In genomic region chr10:21496285-21497176, GRCh38 we compare ENCODE assay signal across 1 cellular context.
TF ChIP-seq lines count a peak whose summit lies in the region.

No MANE protein-coding gene starts in this region.

TF ChIP-seq in HepG2, 621 proteins besides CTCF, POLR2A, EP300 and RAD21 (continued from another document and continues in another):
- TF ChIP-seq ZBTB40 (IDR thresholded peaks at IDR 0.05) (no peak), ZBTB40 (CRISPR knock-in tag; IDR thresholded peaks at IDR 0.05) (peak; percentile 37; the same call in 1 of the 2 replicates), POLR2AphosphoS5 (IDR thresholded peaks at IDR 0.05; ENCODE audit: low read depth, low read length) (peak; percentile 23), NFRKB (IDR thresholded peaks at IDR 0.05) (no peak), GMEB1 (CRISPR knock-in tag; IDR thresholded peaks at IDR 0.05; ENCODE audit: borderline replicate concordance) (peak; percentile 68), ZNF678 (CRISPR knock-in tag; IDR thresholded peaks at IDR 0.05) (peak; percentile 56; the same call in 1 of the 2 replicates), TOE1 (CRISPR knock-in tag; IDR thresholded peaks at IDR 0.05) (no peak), MXD1 (CRISPR knock-in tag; IDR thresholded peaks at IDR 0.05) (0 out of 2 replicates have a peak, but pooled peaks have one; percentile 43), PREB (CRISPR knock-in tag; IDR thresholded peaks at IDR 0.05) (no peak; the same call in 1 of the 2 replicates), HNF4A (CRISPR knock-in tag; IDR thresholded peaks at IDR 0.05) (no peak; the same call in 1 of the 2 replicates), NR2F6 (IDR thresholded peaks at IDR 0.05) (no peak), NR2F6 (CRISPR knock-in tag; IDR thresholded peaks at IDR 0.05) (no peak), ZMAT5 (CRISPR knock-in tag; IDR thresholded peaks at IDR 0.05; ENCODE audit: borderline replicate concordance, low read depth) (no peak), HMG20B (CRISPR knock-in tag; conservative IDR thresholded peaks at IDR 0.05) (no peak), TP53 (CRISPR knock-in tag; conservative IDR thresholded peaks at IDR 0.05) (no peak), ZNF784 (CRISPR knock-in tag; IDR thresholded peaks at IDR 0.05; ENCODE audit: borderline replicate concordance) (no peak; the same call in 1 of the 2 replicates), KLF15 (CRISPR knock-in tag; IDR thresholded peaks at IDR 0.05; ENCODE audit: borderline replicate concordance) (peak; percentile 25; the same call in 1 of the 2 replicates), CSRNP2 (CRISPR knock-in tag; conservative IDR thresholded peaks at IDR 0.05; ENCODE audit: low read depth) (no peak; the same call in 1 of the 2 replicates), ZNF275 (CRISPR knock-in tag; IDR thresholded peaks at IDR 0.05; ENCODE audit: borderline replicate concordance) (0 out of 2 replicates have a peak, but pooled peaks have one; percentile 30), ETS1 (CRISPR knock-in tag; IDR thresholded peaks at IDR 0.05) (0 out of 2 replicates have a peak, but pooled peaks have one; percentile 57), RFXAP (CRISPR knock-in tag; IDR thresholded peaks at IDR 0.05; ENCODE audit: borderline replicate concordance) (no peak), HMGXB3 (CRISPR knock-in tag; IDR thresholded peaks at IDR 0.05; ENCODE audit: borderline replicate concordance) (no peak), FOSL2 (CRISPR knock-in tag; IDR thresholded peaks at IDR 0.05) (no peak), ZFP36 (IDR thresholded peaks at IDR 0.05; ENCODE audit: borderline replicate concordance, low read depth, low read length, partially characterized antibody) (no peak), SRF (IDR thresholded peaks at IDR 0.05; ENCODE audit: low read depth, low read length) (no peak)
